9 cellular contexts compared by ENCODE assay signal in the genomic region with DNA sequence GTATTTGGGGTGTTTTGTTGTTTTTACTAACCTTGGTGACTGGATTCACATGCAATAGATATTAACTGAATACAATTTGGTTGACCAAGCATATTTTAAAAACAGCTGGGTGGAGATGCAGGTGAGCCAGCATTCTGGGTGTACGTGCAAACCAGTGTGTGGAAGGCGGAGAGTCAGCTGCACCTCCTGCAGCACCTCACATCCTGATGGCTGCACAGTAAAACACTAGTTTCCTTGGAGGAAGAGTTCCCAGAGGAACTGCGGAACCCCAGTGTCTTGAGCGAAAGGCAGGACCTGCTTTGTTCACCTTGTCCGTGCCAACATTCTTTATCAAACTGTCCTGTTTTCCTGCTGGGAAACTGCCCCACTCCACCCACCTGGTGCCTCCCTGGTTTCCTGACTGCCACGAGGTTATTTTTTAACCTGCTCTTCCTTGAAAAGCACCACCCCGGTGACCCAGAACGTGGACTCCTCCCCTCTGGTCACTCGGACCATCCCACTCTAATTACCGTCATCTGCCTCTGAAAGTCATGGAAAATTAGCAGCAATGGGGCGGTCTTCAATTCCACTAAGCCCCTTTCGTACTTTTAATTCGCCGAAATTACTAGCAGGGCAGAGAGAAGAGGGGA. TPM values are rescaled to one million over a fixed set of nuclear protein-coding genes. Genes with fewer than 3 reads are reported as not detected.
DNase-seq lines count a peak whose midpoint lies in the region; ATAC-seq and TF ChIP-seq lines count a peak whose summit lies in the region.
"Had no signal": no experiment of that assay in that cellular context is flagged by ENCODE, and none has a peak within 500 bp of the region (broad histone marks: within the 10 kb centered on the region; RNA-seq: fewer than 3 reads in every experiment).

No MANE protein-coding gene starts in this region.

- H3K36me3 ChIP-seq in gastroesophageal sphincter (no peaks in the 10 kb centered on the region), ovary (no peaks in the 10 kb centered on the region)

- H3K9ac ChIP-seq in H9 (ENCODE audit: extremely low read depth, insufficient read length, low read length) = no peak overlapping the region

- no peaks in the 10 kb centered on the region for H3K9me3 Mint-ChIP-seq in H9

- peak overlapping the region; percentile 21 to 73 for H3K4me3 Mint-ChIP-seq in H9

- peak overlapping the region in 1 of 3 experiments; percentile 21; a peak in 1 of 7 replicates for H3K27ac Mint-ChIP-seq in H9

- POLR2A ChIA-PET in RWPE1 (lab: Yijun Ruan, JAX; ENCODE audit: low non-redundant PET) = no interaction called here

- H2AFZ ChIP-seq in H9 (ENCODE audit: low read length) = no peak overlapping the region

- no peak overlapping the region for H3K4ac ChIP-seq in H9 (ENCODE audit: low read depth, low read length)

- no peaks in the 10 kb centered on the region for H3K79me1 ChIP-seq in H9 (ENCODE audit: insufficient read depth, low read depth, low read length, poor library complexity, severe bottlenecking)

- no peak overlapping the region for H4K5ac ChIP-seq in H9 (ENCODE audit: insufficient read length, low read depth, low read length)

- no peak overlapping the region for H3K14ac ChIP-seq in H9 (ENCODE audit: insufficient read depth, low read length)

- H4K91ac ChIP-seq in H9 (ENCODE audit: insufficient read length, low read depth, low read length) = no peak overlapping the region

- intact Hi-C loops in ovary (cut with DNase I) = loop anchor here in 2 of 4 donors (2.0 to 5.0 kb wide), 3 partner anchors 37 to 110 kb away; no protein-coding TSS in a partner anchor

- H4K20me1 ChIP-seq in H9 (ENCODE audit: control insufficient read depth, insufficient read depth, insufficient read length) = no peaks in the 10 kb centered on the region

- peak; percentile 69 for DNase-seq in H9
- DNase-seq in RWPE1 (ENCODE audit: low spot score) = no peak
- DNase-seq in ovary = peak; percentile 26 to 53 (median 37)
- no peak for DNase-seq in NCI-H2227 (lab: John Stamatoyannopoulos, UW; ENCODE audit: unreplicated experiment)
- no peak for DNase-seq in dedifferentiated amniotic fluid mesenchymal stem cell (ENCODE audit: extremely low spot score)

- no peak overlapping the region for H2BK15ac ChIP-seq in H9 (ENCODE audit: low read depth, low read length)

- WGBS in H9 (ENCODE audit: extremely low coverage, insufficient read length, low lambda C conversion rate) = no CpG with 5 or more reads among the region's 14 CpGs
- 20 to 24% methylated on average over 11 to 13 of the region's 14 CpGs for WGBS in gastroesophageal sphincter (ENCODE audit: low coverage in 1 of 2), 2 donors
- WGBS in ovary, 3 donors = 27 to 32% (median 28%) methylated on average over 14 of the region's 14 CpGs

- H3K23ac ChIP-seq in H9 (ENCODE audit: insufficient read length, low read depth, low read length) = no peak overlapping the region

- TF ChIP-seq CTCF in H9 (conservative IDR thresholded peaks at IDR 0.05) (no peak), RWPE1 (conservative IDR thresholded peaks at IDR 0.05; ENCODE audit: low read depth) (no peak), gastroesophageal sphincter (IDR thresholded peaks at IDR 0.05) (no peak), ovary (IDR thresholded peaks at IDR 0.05) (no peak)

- no peak overlapping the region for H3K56ac ChIP-seq in H9 (ENCODE audit: insufficient read length, low read depth, low read length)

- no peak for TF ChIP-seq POLR2A in gastroesophageal sphincter (IDR thresholded peaks at IDR 0.05)
- no peak for TF ChIP-seq POLR2A in ovary (IDR thresholded peaks at IDR 0.05)

- ATAC-seq in gastroesophageal sphincter (no peak), HG02798 (IDR thresholded peaks at IDR 0.05; ENCODE audit: poor library complexity, unreplicated experiment) (no peak), HG02763 (IDR thresholded peaks at IDR 0.05; ENCODE audit: unreplicated experiment) (no peak)

- H2BK12ac ChIP-seq in H9 (ENCODE audit: insufficient read length, low read depth, low read length) = no peak overlapping the region

- peaks cover 39 to 43% of the 10 kb centered on the region in 2 experiments for H3K4me1 Mint-ChIP-seq in H9

- no peaks in the 10 kb centered on the region for H3K9me3 ChIP-seq in H9 (ENCODE audit: control insufficient read depth, low read depth, low read length)
- H3K9me3 ChIP-seq in gastroesophageal sphincter = no peaks in the 10 kb centered on the region
- no peaks in the 10 kb centered on the region for H3K9me3 ChIP-seq in ovary

- TF ChIP-seq EP300 in gastroesophageal sphincter (IDR thresholded peaks at IDR 0.05) (no peak), ovary (IDR thresholded peaks at IDR 0.05) (no peak)

- H3K79me2 ChIP-seq in H9 (ENCODE audit: insufficient read depth, low read length) = no peaks in the 10 kb centered on the region

- H3K4me1 ChIP-seq in H9 (ENCODE audit: insufficient read depth, low read length) = peaks cover 3% of the 10 kb centered on the region; the same call in 1 of the 2 replicates
- H3K4me1 ChIP-seq in gastroesophageal sphincter = peaks cover 6 to 60% (median 32%) of the 10 kb centered on the region in 3 donors
- H3K4me1 ChIP-seq in ovary (ENCODE audit: insufficient read depth) = peaks cover 7% of the 10 kb centered on the region

- no peak overlapping the region for H2BK20ac ChIP-seq in H9 (ENCODE audit: low read depth, low read length, poor library complexity, severe bottlenecking)

- peak overlapping the region; percentile 42 for H3K4me2 ChIP-seq in H9 (ENCODE audit: insufficient read depth, insufficient read length, low read length)

- H2BK5ac ChIP-seq in H9 (ENCODE audit: insufficient read length, low read length) = no peak overlapping the region

- no peak overlapping the region for H4K8ac ChIP-seq in H9 (replicated peaks; ENCODE audit: insufficient read length, low read depth, low read length)

- peaks cover 29% of the 10 kb centered on the region for H3K27me3 Mint-ChIP-seq in H9 (ENCODE audit: low read depth)

- H3K27ac ChIP-seq in H9 (ENCODE audit: insufficient read length, low read depth, low read length) (no peak overlapping the region), RWPE1 (peak overlapping the region; percentile 67), gastroesophageal sphincter (peak overlapping the region; percentile 95 to 99 (median 98)), ovary (peak overlapping the region in 1 of 2 donors; percentile 85)
- H3K27ac ChIP-seq: foreskin keratinocyte had no signal

- H2AK5ac ChIP-seq in H9 (ENCODE audit: insufficient read length, low read length) = no peak overlapping the region

- peaks cover 6% of the 10 kb centered on the region for H3K23me2 ChIP-seq in H9 (ENCODE audit: insufficient read length, low read depth, low read length, poor library complexity, severe bottlenecking)

- no peak overlapping the region for H3K18ac ChIP-seq in H9 (ENCODE audit: insufficient read length, low read depth, low read length)

- CTCF ChIA-PET in RWPE1 (lab: Yijun Ruan, JAX) = interaction anchor here (0.5 to 1.9 kb wide), 6 partner anchors 8 to 357 kb away, joined by 3 to 10 read pairs (median 6); no protein-coding TSS in a partner anchor

- H2BK120ac ChIP-seq in H9 (ENCODE audit: low read depth, low read length, poor library complexity, severe bottlenecking) = no peak overlapping the region

- H3K27me3 ChIP-seq in H9 (ENCODE audit: insufficient read depth, low read length) (peaks cover 8% of the 10 kb centered on the region; the same call in 1 of the 2 replicates), gastroesophageal sphincter (no peaks in the 10 kb centered on the region), ovary (no peaks in the 10 kb centered on the region)

- H3K36me3 Mint-ChIP-seq in H9 (ENCODE audit: insufficient read depth in 1 of 3, low read depth in 3 of 3) = no peaks in the 10 kb centered on the region; a peak in 1 of 7 replicates

- H3T11ph ChIP-seq in H9 (ENCODE audit: low read length) = no peak overlapping the region

- peak overlapping the region in 1 of 2 donors; percentile 72 for H3K4me3 ChIP-seq in gastroesophageal sphincter
- no peak overlapping the region for H3K4me3 ChIP-seq in ovary

RNA-seq across cellular contexts. Expression of a gene that starts 1.0 kb away (rescaled TPM):
- 0.98 and 1.1 TPM in 2 replicates for total RNA-seq in H9 (2021)
- total RNA-seq in gastroesophageal sphincter = 10 to 100 TPM; 35.5 to 47.1 (median 40.6) TPM
- 10 to 100 TPM in 4 of 7 donors, 1 to 10 TPM in 3; 6.6 to 28.1 (median 10.6) TPM for total RNA-seq in ovary
- 10 to 100 TPM in 1 of 2 donors, 1 to 10 TPM in 1; 9.1 to 14.0 TPM for polyA plus RNA-seq in ovary

Comparison
In these comparisons a context has a peak if more than half of its experiments do, and no peak if none do; other contexts are left out.
1. DNase-seq: peak in H9 (single experiment) and ovary (5 of 5); none in RWPE1 (single experiment), NCI-H2227 (single experiment) and dedifferentiated amniotic fluid mesenchymal stem cell (single experiment).